In the genomic region with DNA sequence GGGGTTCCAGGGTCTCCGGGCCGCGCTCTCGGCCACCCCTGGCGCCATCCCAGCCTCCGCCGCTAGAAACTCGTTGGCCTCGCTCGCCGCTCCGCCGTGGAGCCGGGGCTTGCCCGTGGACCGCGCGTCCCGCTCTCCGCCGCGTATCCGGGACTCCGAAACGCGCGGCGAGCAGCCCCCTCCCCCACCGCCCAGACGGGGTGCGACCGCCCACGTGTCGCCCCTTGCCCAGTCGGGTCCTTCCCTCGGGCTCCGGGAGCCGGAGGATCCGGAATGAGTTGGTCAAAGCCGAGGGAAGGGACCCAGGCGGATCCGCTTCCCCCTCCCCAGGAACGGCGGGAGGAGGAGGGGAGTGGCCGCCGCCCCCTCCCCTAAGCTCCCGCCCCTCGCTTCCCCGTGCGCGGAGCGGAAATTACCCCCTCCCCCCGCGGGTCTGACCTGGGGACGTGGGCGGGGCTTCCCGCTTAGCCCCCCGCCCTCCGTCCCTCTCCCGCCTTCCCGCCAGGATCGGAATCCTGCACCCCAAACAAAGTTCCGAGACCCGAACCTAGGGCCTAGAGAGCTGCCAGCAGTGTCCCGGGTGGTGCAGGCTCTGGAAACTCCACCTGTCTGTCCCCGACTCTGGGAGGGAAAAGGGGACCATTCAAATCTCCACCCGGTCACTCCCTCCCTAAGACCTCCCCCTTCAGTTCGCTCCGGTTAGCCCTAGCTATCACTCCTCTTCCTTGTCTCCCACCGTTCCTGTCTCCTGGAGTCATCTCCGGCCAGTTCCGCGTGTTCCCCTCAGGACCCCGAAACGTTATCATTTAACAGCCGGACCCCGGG, we compare ENCODE assay signal across 1 cellular context.
A peak's percentile ranks its signal among the peaks of the same experiment; 100 is the strongest.
TF ChIP-seq lines count a peak whose summit lies in the region.

No MANE protein-coding gene starts in this region.

TF ChIP-seq in HepG2, 621 proteins besides CTCF, POLR2A, EP300 and RAD21 (continued from another document and continues in another):
- TF ChIP-seq, protein P1, sequence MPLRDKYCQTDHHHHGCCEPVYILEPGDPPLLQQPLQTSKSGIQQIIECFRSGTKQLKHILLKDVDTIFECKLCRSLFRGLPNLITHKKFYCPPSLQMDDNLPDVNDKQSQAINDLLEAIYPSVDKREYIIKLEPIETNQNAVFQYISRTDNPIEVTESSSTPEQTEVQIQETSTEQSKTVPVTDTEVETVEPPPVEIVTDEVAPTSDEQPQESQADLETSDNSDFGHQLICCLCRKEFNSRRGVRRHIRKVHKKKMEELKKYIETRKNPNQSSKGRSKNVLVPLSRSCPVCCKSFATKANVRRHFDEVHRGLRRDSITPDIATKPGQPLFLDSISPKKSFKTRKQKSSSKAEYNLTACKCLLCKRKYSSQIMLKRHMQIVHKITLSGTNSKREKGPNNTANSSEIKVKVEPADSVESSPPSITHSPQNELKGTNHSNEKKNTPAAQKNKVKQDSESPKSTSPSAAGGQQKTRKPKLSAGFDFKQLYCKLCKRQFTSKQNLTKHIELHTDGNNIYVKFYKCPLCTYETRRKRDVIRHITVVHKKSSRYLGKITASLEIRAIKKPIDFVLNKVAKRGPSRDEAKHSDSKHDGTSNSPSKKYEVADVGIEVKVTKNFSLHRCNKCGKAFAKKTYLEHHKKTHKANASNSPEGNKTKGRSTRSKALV (CRISPR knock-in tag; IDR thresholded peaks at IDR 0.05): peak; percentile 82
- TF ChIP-seq, protein P2, sequence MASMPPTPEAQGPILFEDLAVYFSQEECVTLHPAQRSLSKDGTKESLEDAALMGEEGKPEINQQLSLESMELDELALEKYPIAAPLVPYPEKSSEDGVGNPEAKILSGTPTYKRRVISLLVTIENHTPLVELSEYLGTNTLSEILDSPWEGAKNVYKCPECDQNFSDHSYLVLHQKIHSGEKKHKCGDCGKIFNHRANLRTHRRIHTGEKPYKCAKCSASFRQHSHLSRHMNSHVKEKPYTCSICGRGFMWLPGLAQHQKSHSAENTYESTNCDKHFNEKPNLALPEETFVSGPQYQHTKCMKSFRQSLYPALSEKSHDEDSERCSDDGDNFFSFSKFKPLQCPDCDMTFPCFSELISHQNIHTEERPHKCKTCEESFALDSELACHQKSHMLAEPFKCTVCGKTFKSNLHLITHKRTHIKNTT (CRISPR knock-in tag; IDR thresholded peaks at IDR 0.05): 0 out of 2 replicates have a peak, but pooled peaks have one; percentile 79
- TF ChIP-seq AGO1 (IDR thresholded peaks at IDR 0.05; ENCODE audit: low read depth, low read length, poor library complexity, severe bottlenecking) (peak; percentile 40), FOXK1 (CRISPR knock-in tag; IDR thresholded peaks at IDR 0.05; ENCODE audit: borderline replicate concordance, low read depth) (peak; percentile 50; the same call in 1 of the 2 replicates), ATRX (CRISPR knock-in tag; IDR thresholded peaks at IDR 0.05; ENCODE audit: borderline replicate concordance) (no peak), HNF4G (IDR thresholded peaks at IDR 0.05; ENCODE audit: borderline replicate concordance, low read depth, low read length) (peak; percentile 64; the same call in 1 of the 2 replicates), HNF4G (CRISPR knock-in tag; IDR thresholded peaks at IDR 0.05; ENCODE audit: borderline replicate concordance, low read depth) (peak; percentile 50; the same call in 1 of the 2 replicates), ZNF660 (CRISPR knock-in tag; IDR thresholded peaks at IDR 0.05; ENCODE audit: borderline replicate concordance, low read depth) (0 out of 2 replicates have a peak, but pooled peaks have one; percentile 40), ZNF530 (CRISPR knock-in tag; IDR thresholded peaks at IDR 0.05; ENCODE audit: low read depth) (no peak), ZMYM2 (CRISPR knock-in tag; IDR thresholded peaks at IDR 0.05) (peak; percentile 86; the same call in 1 of the 2 replicates), SP5 (CRISPR knock-in tag; IDR thresholded peaks at IDR 0.05; ENCODE audit: borderline replicate concordance, low read depth) (peak; percentile 79), KLF6 (CRISPR knock-in tag; IDR thresholded peaks at IDR 0.05) (peak; percentile 97), PPARG (CRISPR knock-in tag; conservative IDR thresholded peaks at IDR 0.05) (peak; percentile 82), ZSCAN9 (CRISPR knock-in tag; IDR thresholded peaks at IDR 0.05; ENCODE audit: borderline replicate concordance) (peak; percentile 47; the same call in 1 of the 2 replicates), GATA4 (IDR thresholded peaks at IDR 0.05; ENCODE audit: borderline replicate concordance, low read depth) (no peak; the same call in 1 of the 2 replicates), HOXA5 (CRISPR knock-in tag; IDR thresholded peaks at IDR 0.05) (no peak; the same call in 1 of the 2 replicates), LCORL (IDR thresholded peaks at IDR 0.05) (no peak), LCORL (CRISPR knock-in tag; IDR thresholded peaks at IDR 0.05) (peak; percentile 92), ZNF333 (CRISPR knock-in tag; IDR thresholded peaks at IDR 0.05; ENCODE audit: borderline replicate concordance) (peak; percentile 29; the same call in 1 of the 2 replicates), ZNF790 (CRISPR knock-in tag; IDR thresholded peaks at IDR 0.05; ENCODE audit: borderline replicate concordance) (peak; percentile 87), TP53 (CRISPR knock-in tag; conservative IDR thresholded peaks at IDR 0.05) (peak; percentile 34; the same call in 1 of the 2 replicates), GABPB1 (CRISPR knock-in tag; IDR thresholded peaks at IDR 0.05) (peak; percentile 94), PAF1 (CRISPR knock-in tag; IDR thresholded peaks at IDR 0.05) (no peak), ZNF652 (CRISPR knock-in tag; IDR thresholded peaks at IDR 0.05; ENCODE audit: borderline replicate concordance, low read depth) (no peak), PCBP1 (IDR thresholded peaks at IDR 0.05; ENCODE audit: borderline replicate concordance, low read depth, low read length) (no peak), ZMYM3 (CRISPR knock-in tag; IDR thresholded peaks at IDR 0.05) (peak; percentile 75), ZFP36L1 (CRISPR knock-in tag; IDR thresholded peaks at IDR 0.05) (peak; percentile 95)
- TF ChIP-seq, protein P3, sequence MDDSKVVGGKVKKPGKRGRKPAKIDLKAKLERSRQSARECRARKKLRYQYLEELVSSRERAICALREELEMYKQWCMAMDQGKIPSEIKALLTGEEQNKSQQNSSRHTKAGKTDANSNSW (CRISPR knock-in tag; IDR thresholded peaks at IDR 0.05; ENCODE audit: borderline replicate concordance): no peak
- TF ChIP-seq, protein P4, sequence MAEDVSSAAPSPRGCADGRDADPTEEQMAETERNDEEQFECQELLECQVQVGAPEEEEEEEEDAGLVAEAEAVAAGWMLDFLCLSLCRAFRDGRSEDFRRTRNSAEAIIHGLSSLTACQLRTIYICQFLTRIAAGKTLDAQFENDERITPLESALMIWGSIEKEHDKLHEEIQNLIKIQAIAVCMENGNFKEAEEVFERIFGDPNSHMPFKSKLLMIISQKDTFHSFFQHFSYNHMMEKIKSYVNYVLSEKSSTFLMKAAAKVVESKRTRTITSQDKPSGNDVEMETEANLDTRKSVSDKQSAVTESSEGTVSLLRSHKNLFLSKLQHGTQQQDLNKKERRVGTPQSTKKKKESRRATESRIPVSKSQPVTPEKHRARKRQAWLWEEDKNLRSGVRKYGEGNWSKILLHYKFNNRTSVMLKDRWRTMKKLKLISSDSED (CRISPR knock-in tag; IDR thresholded peaks at IDR 0.05): 0 out of 2 replicates have a peak, but pooled peaks have one; percentile 79
- TF ChIP-seq, protein P5, sequence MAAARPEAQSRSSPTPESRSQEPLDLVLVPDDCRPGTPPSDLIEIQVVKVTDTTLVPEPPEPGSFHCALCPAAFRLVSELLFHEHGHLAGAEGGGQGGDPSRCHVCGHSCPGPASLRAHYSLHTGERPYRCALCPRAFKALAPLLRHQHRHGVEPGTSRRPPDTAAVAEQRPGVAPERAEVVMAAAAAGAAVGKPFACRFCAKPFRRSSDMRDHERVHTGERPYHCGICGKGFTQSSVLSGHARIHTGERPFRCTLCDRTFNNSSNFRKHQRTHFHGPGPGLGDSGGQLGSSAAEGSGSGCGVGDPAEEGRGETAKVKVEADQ (CRISPR knock-in tag; IDR thresholded peaks at IDR 0.05; ENCODE audit: borderline replicate concordance): 0 out of 2 replicates have a peak, but pooled peaks have one; percentile 47
- TF ChIP-seq, protein P6, sequence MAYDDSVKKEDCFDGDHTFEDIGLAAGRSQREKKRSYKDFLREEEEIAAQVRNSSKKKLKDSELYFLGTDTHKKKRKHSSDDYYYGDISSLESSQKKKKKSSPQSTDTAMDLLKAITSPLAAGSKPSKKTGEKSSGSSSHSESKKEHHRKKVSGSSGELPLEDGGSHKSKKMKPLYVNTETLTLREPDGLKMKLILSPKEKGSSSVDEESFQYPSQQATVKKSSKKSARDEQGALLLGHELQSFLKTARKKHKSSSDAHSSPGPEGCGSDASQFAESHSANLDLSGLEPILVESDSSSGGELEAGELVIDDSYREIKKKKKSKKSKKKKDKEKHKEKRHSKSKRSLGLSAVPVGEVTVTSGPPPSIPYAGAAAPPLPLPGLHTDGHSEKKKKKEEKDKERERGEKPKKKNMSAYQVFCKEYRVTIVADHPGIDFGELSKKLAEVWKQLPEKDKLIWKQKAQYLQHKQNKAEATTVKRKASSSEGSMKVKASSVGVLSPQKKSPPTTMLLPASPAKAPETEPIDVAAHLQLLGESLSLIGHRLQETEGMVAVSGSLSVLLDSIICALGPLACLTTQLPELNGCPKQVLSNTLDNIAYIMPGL (CRISPR knock-in tag; IDR thresholded peaks at IDR 0.05; ENCODE audit: borderline replicate concordance in 1 of 2, low read depth in 1 of 2): peak; percentile 86 to 94
- TF ChIP-seq, protein P7, sequence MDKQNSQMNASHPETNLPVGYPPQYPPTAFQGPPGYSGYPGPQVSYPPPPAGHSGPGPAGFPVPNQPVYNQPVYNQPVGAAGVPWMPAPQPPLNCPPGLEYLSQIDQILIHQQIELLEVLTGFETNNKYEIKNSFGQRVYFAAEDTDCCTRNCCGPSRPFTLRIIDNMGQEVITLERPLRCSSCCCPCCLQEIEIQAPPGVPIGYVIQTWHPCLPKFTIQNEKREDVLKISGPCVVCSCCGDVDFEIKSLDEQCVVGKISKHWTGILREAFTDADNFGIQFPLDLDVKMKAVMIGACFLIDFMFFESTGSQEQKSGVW (CRISPR knock-in tag; IDR thresholded peaks at IDR 0.05; ENCODE audit: borderline replicate concordance): peak; percentile 82; the same call in 1 of the 2 replicates
- TF ChIP-seq, protein P8, sequence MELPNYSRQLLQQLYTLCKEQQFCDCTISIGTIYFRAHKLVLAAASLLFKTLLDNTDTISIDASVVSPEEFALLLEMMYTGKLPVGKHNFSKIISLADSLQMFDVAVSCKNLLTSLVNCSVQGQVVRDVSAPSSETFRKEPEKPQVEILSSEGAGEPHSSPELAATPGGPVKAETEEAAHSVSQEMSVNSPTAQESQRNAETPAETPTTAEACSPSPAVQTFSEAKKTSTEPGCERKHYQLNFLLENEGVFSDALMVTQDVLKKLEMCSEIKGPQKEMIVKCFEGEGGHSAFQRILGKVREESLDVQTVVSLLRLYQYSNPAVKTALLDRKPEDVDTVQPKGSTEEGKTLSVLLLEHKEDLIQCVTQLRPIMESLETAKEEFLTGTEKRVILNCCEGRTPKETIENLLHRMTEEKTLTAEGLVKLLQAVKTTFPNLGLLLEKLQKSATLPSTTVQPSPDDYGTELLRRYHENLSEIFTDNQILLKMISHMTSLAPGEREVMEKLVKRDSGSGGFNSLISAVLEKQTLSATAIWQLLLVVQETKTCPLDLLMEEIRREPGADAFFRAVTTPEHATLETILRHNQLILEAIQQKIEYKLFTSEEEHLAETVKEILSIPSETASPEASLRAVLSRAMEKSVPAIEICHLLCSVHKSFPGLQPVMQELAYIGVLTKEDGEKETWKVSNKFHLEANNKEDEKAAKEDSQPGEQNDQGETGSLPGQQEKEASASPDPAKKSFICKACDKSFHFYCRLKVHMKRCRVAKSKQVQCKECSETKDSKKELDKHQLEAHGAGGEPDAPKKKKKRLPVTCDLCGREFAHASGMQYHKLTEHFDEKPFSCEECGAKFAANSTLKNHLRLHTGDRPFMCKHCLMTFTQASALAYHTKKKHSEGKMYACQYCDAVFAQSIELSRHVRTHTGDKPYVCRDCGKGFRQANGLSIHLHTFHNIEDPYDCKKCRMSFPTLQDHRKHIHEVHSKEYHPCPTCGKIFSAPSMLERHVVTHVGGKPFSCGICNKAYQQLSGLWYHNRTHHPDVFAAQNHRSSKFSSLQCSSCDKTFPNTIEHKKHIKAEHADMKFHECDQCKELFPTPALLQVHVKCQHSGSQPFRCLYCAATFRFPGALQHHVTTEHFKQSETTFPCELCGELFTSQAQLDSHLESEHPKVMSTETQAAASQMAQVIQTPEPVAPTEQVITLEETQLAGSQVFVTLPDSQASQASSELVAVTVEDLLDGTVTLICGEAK (IDR thresholded peaks at IDR 0.05): no peak
- TF ChIP-seq, protein P8 (CRISPR knock-in tag; IDR thresholded peaks at IDR 0.05): no peak; the same call in 1 of the 2 replicates
